Comparison of ENCODE assay signal across 37 cellular contexts in genomic region chrX:70041993-70042392, GRCh38. TPM values are rescaled to one million over a fixed set of nuclear protein-coding genes. Genes with fewer than 3 reads are reported as not detected.
"Had no signal": no experiment of that assay in that cellular context is flagged by ENCODE, and none has a peak within 500 bp of the region (broad histone marks: within the 10 kb centered on the region; RNA-seq: fewer than 3 reads in every experiment).

No MANE protein-coding gene starts in this region.

- H3K36me3 Mint-ChIP-seq: activated CD8-positive, alpha-beta memory T cell treated with anti-CD3 and anti-CD28 coated beads, Interleukin-2, amount 10 ng/mL, durations not matched to agents 7 days and 5 days; activated naive CD4-positive, alpha-beta T cell treated with anti-CD3 and anti-CD28 coated beads, Interleukin-2, amount 10 ng/mL, durations not matched to agents 7 days and 5 days; activated naive CD4-positive, alpha-beta T cell treated with anti-CD3 and anti-CD28 coated beads, Interleukin-2, amount 50 U/mL, for 24 hours; activated naive CD8-positive, alpha-beta T cell; activated naive CD8-positive, alpha-beta T cell treated with anti-CD3 and anti-CD28 coated beads, Interleukin-2, amount 10 ng/mL, durations not matched to agents 7 days and 5 days; WTC11 had no signal

- H3K4me1 Mint-ChIP-seq: activated CD4-positive, alpha-beta memory T cell treated with anti-CD3 and anti-CD28 coated beads, Interleukin-2, amount 10 ng/mL, durations not matched to agents 7 days and 5 days; activated CD4-positive, alpha-beta T cell treated with anti-CD3 and anti-CD28 coated beads for 36 hours; activated CD4-positive, alpha-beta T cell treated with anti-CD3 and anti-CD28 coated beads, Interleukin-2, amount 10 ng/mL, durations not matched to agents 7 days and 5 days; activated CD8-positive, alpha-beta memory T cell treated with anti-CD3 and anti-CD28 coated beads, Interleukin-2, amount 10 ng/mL, durations not matched to agents 7 days and 5 days; activated naive CD4-positive, alpha-beta T cell treated with anti-CD3 and anti-CD28 coated beads, Interleukin-2, amount 10 ng/mL, durations not matched to agents 7 days and 5 days; activated naive CD4-positive, alpha-beta T cell treated with anti-CD3 and anti-CD28 coated beads, Interleukin-2, amount 50 U/mL, for 24 hours; activated naive CD8-positive, alpha-beta T cell treated with anti-CD3 and anti-CD28 coated beads, Interleukin-2, amount 10 ng/mL, durations not matched to agents 7 days and 5 days; activated naive CD8-positive, alpha-beta T cell treated with anti-CD3 and anti-CD28 coated beads, Interleukin-2, amount 50 U/mL, for 24 hours had no signal

- ATAC-seq: activated CD4-positive, alpha-beta T cell treated with anti-CD3 and anti-CD28 coated beads for 36 hours; activated CD4-positive, CD25-positive, alpha-beta regulatory T cell treated with anti-CD3 and anti-CD28 coated beads, Interleukin-2, amount 50 U/mL, for 24 hours; activated CD8-positive, alpha-beta memory T cell treated with anti-CD3 and anti-CD28 coated beads, Interleukin-2, amount 10 ng/mL, durations not matched to agents 7 days and 5 days; activated CD8-positive, alpha-beta T cell treated with anti-CD3 and anti-CD28 coated beads, Interleukin-2, amount 10 ng/mL, durations not matched to agents 7 days and 5 days; activated naive CD8-positive, alpha-beta T cell treated with anti-CD3 and anti-CD28 coated beads, Interleukin-2, amount 50 U/mL, for 24 hours; body of pancreas; WTC11 had no signal

- H3K9me3 Mint-ChIP-seq: activated CD4-positive, alpha-beta memory T cell treated with anti-CD3 and anti-CD28 coated beads, Interleukin-2, amount 10 ng/mL, durations not matched to agents 7 days and 5 days; activated CD4-positive, alpha-beta T cell treated with anti-CD3 and anti-CD28 coated beads, Interleukin-2, amount 10 ng/mL, durations not matched to agents 7 days and 5 days; activated naive CD4-positive, alpha-beta T cell treated with anti-CD3 and anti-CD28 coated beads, Interleukin-2, amount 10 ng/mL, durations not matched to agents 7 days and 5 days; activated naive CD4-positive, alpha-beta T cell treated with anti-CD3 and anti-CD28 coated beads, Interleukin-2, amount 50 U/mL, for 24 hours; activated naive CD8-positive, alpha-beta T cell treated with anti-CD3 and anti-CD28 coated beads, Interleukin-2, amount 10 ng/mL, durations not matched to agents 7 days and 5 days; activated naive CD8-positive, alpha-beta T cell treated with anti-CD3 and anti-CD28 coated beads, Interleukin-2, amount 50 U/mL, for 24 hours; activated T-cell treated with anti-CD3 and anti-CD28 coated beads, Interleukin-2, amount 50 U/mL, for 24 hours; activated T-helper 2 cell treated with anti-CD3 and anti-CD28 coated beads, Interferon-gamma antibody, Interleukin-2, Interleukin-4, amounts not matched to agents 10 μg/mL and 5 μg/mL and 100 μg/mL, durations not matched to agents 14 hours and 24 hours and 36 hours; T-helper 1 cell treated with Interleukin-12 subunit alpha and Interleukin-12 subunit beta and Interleukin-4 antibody, amounts not matched to agents 30 μg/mL and 1 μg/mL, for 36 hours; T-helper 2 cell treated with Interferon-gamma antibody and Interleukin-4, amounts not matched to agents 5 μg/mL and 100 μg/mL, for 36 hours; WTC11 had no signal

- DNase-seq: activated CD4-positive, alpha-beta memory T cell treated with anti-CD3 and anti-CD28 coated beads, Interleukin-2, amount 10 ng/mL, durations not matched to agents 7 days and 5 days; activated CD4-positive, alpha-beta T cell treated with anti-CD3 and anti-CD28 coated beads for 1 hour; activated CD4-positive, alpha-beta T cell treated with anti-CD3 and anti-CD28 coated beads for 36 hours; activated CD4-positive, alpha-beta T cell treated with anti-CD3 and anti-CD28 coated beads for 48 hours; activated CD4-positive, alpha-beta T cell treated with anti-CD3 and anti-CD28 coated beads, Interleukin-2, amount 10 ng/mL, durations not matched to agents 7 days and 5 days; activated CD4-positive, alpha-beta T cell treated with anti-CD3 and anti-CD28 coated beads, Interleukin-2, amount 50 U/mL, for 48 hours; activated CD4-positive, CD25-positive, alpha-beta regulatory T cell; activated CD8-positive, alpha-beta memory T cell treated with anti-CD3 and anti-CD28 coated beads, Interleukin-2, amount 10 ng/mL, durations not matched to agents 7 days and 5 days; activated CD8-positive, alpha-beta memory T cell treated with anti-CD3 and anti-CD28 coated beads, Interleukin-2, amount 50 U/mL, for 48 hours; activated CD8-positive, alpha-beta T cell treated with anti-CD3 and anti-CD28 coated beads, Interleukin-2, amount 10 ng/mL, durations not matched to agents 7 days and 5 days; activated effector memory CD4-positive, alpha-beta T cell treated with Interleukin-2 at 50 U/mL for 16 hours; activated gamma-delta T cell; activated naive CD4-positive, alpha-beta T cell treated with anti-CD3 and anti-CD28 coated beads, Interleukin-2, amount 10 ng/mL, durations not matched to agents 7 days and 5 days; activated naive CD4-positive, alpha-beta T cell treated with Interleukin-2 at 50 U/mL for 16 hours; activated naive CD8-positive, alpha-beta T cell treated with anti-CD3 and anti-CD28 coated beads, Interleukin-2, amount 10 ng/mL, durations not matched to agents 7 days and 5 days; activated naive CD8-positive, alpha-beta T cell treated with anti-CD3 and anti-CD28 coated beads, Interleukin-2, amount 50 U/mL, for 24 hours; activated T-cell treated with anti-CD3 and anti-CD28 coated beads, Interleukin-2, amount 50 U/mL, for 24 hours; activated T-cell treated with anti-CD3 and anti-CD28 coated beads, Interleukin-2, amount 50 U/mL, for 48 hours; aorta; body of pancreas; brain microvascular endothelial cell; central memory CD4-positive, alpha-beta T cell; T-helper 1 cell; T-helper 2 cell; T-helper 9 cell; WERI-Rb-1 had no signal

- H3K4me3 Mint-ChIP-seq: activated CD4-positive, alpha-beta memory T cell treated with anti-CD3 and anti-CD28 coated beads, Interleukin-2, amount 10 ng/mL, durations not matched to agents 7 days and 5 days; activated CD4-positive, alpha-beta T cell treated with anti-CD3 and anti-CD28 coated beads for 36 hours; activated CD4-positive, alpha-beta T cell treated with anti-CD3 and anti-CD28 coated beads, Interleukin-2, amount 10 ng/mL, durations not matched to agents 7 days and 5 days; activated CD8-positive, alpha-beta memory T cell treated with anti-CD3 and anti-CD28 coated beads, Interleukin-2, amount 10 ng/mL, durations not matched to agents 7 days and 5 days; activated CD8-positive, alpha-beta T cell treated with anti-CD3 and anti-CD28 coated beads, Interleukin-2, amount 10 ng/mL, durations not matched to agents 7 days and 5 days; activated naive CD4-positive, alpha-beta T cell treated with anti-CD3 and anti-CD28 coated beads, Interleukin-2, amount 10 ng/mL, durations not matched to agents 7 days and 5 days; activated naive CD4-positive, alpha-beta T cell treated with anti-CD3 and anti-CD28 coated beads, Interleukin-2, amount 50 U/mL, for 24 hours; activated naive CD8-positive, alpha-beta T cell; activated naive CD8-positive, alpha-beta T cell treated with anti-CD3 and anti-CD28 coated beads, Interleukin-2, amount 10 ng/mL, durations not matched to agents 7 days and 5 days; activated naive CD8-positive, alpha-beta T cell treated with anti-CD3 and anti-CD28 coated beads, Interleukin-2, amount 50 U/mL, for 24 hours; activated T-cell treated with anti-CD3 and anti-CD28 coated beads, Interleukin-2, amount 50 U/mL, for 24 hours; T-helper 1 cell treated with Interleukin-12 subunit alpha and Interleukin-12 subunit beta and Interleukin-4 antibody, amounts not matched to agents 30 μg/mL and 1 μg/mL, for 36 hours; T-helper 2 cell treated with Interferon-gamma antibody and Interleukin-4, amounts not matched to agents 5 μg/mL and 100 μg/mL, for 36 hours; WTC11 had no signal

- H3K27ac Mint-ChIP-seq: activated CD4-positive, alpha-beta memory T cell treated with anti-CD3 and anti-CD28 coated beads, Interleukin-2, amount 10 ng/mL, durations not matched to agents 7 days and 5 days; activated CD4-positive, alpha-beta T cell treated with anti-CD3 and anti-CD28 coated beads for 36 hours; activated CD4-positive, alpha-beta T cell treated with anti-CD3 and anti-CD28 coated beads, Interleukin-2, amount 10 ng/mL, durations not matched to agents 7 days and 5 days; activated CD8-positive, alpha-beta memory T cell treated with anti-CD3 and anti-CD28 coated beads, Interleukin-2, amount 10 ng/mL, durations not matched to agents 7 days and 5 days; activated CD8-positive, alpha-beta T cell treated with anti-CD3 and anti-CD28 coated beads, Interleukin-2, amount 10 ng/mL, durations not matched to agents 7 days and 5 days; activated naive CD4-positive, alpha-beta T cell treated with anti-CD3 and anti-CD28 coated beads, Interleukin-2, amount 10 ng/mL, durations not matched to agents 7 days and 5 days; activated naive CD4-positive, alpha-beta T cell treated with anti-CD3 and anti-CD28 coated beads, Interleukin-2, amount 50 U/mL, for 24 hours; activated naive CD8-positive, alpha-beta T cell; activated naive CD8-positive, alpha-beta T cell treated with anti-CD3 and anti-CD28 coated beads, Interleukin-2, amount 10 ng/mL, durations not matched to agents 7 days and 5 days; activated naive CD8-positive, alpha-beta T cell treated with anti-CD3 and anti-CD28 coated beads, Interleukin-2, amount 50 U/mL, for 24 hours; activated T-cell treated with anti-CD3 and anti-CD28 coated beads, Interleukin-2, amount 50 U/mL, for 24 hours; activated T-helper 2 cell treated with anti-CD3 and anti-CD28 coated beads, Interferon-gamma antibody, Interleukin-2, Interleukin-4, amounts not matched to agents 10 μg/mL and 5 μg/mL and 100 μg/mL, durations not matched to agents 14 hours and 24 hours and 36 hours; T-helper 1 cell treated with Interleukin-12 subunit alpha and Interleukin-12 subunit beta and Interleukin-4 antibody, amounts not matched to agents 30 μg/mL and 1 μg/mL, for 36 hours; T-helper 2 cell treated with Interferon-gamma antibody and Interleukin-4, amounts not matched to agents 5 μg/mL and 100 μg/mL, for 36 hours; WTC11 had no signal

- H3K27ac ChIP-seq: body of pancreas, brain microvascular endothelial cell, breast epithelium, WERI-Rb-1 had no signal

- H3K27me3 Mint-ChIP-seq: activated CD4-positive, alpha-beta T cell treated with anti-CD3 and anti-CD28 coated beads for 36 hours; activated CD4-positive, alpha-beta T cell treated with anti-CD3 and anti-CD28 coated beads, Interleukin-2, amount 10 ng/mL, durations not matched to agents 7 days and 5 days; activated naive CD4-positive, alpha-beta T cell treated with anti-CD3 and anti-CD28 coated beads, Interleukin-2, amount 50 U/mL, for 24 hours; activated naive CD8-positive, alpha-beta T cell; activated naive CD8-positive, alpha-beta T cell treated with anti-CD3 and anti-CD28 coated beads, Interleukin-2, amount 10 ng/mL, durations not matched to agents 7 days and 5 days; activated naive CD8-positive, alpha-beta T cell treated with anti-CD3 and anti-CD28 coated beads, Interleukin-2, amount 50 U/mL, for 24 hours had no signal

RNA-seq across cellular contexts. Expression of gene AWAT2, which starts 7.7 kb away (rescaled TPM):
- total RNA-seq: activated CD4-positive, alpha-beta memory T cell treated with anti-CD3 and anti-CD28 coated beads, Interleukin-2, amount 10 ng/mL, durations not matched to agents 7 days and 5 days; activated CD4-positive, alpha-beta T cell treated with anti-CD3 and anti-CD28 coated beads for 36 hours; activated CD4-positive, alpha-beta T cell treated with anti-CD3 and anti-CD28 coated beads, Interleukin-2, amount 10 ng/mL, durations not matched to agents 7 days and 5 days; activated CD8-positive, alpha-beta memory T cell treated with anti-CD3 and anti-CD28 coated beads, Interleukin-2, amount 10 ng/mL, durations not matched to agents 7 days and 5 days; activated CD8-positive, alpha-beta T cell treated with anti-CD3 and anti-CD28 coated beads, Interleukin-2, amount 10 ng/mL, durations not matched to agents 7 days and 5 days; activated naive CD8-positive, alpha-beta T cell treated with anti-CD3 and anti-CD28 coated beads, Interleukin-2, amount 10 ng/mL, durations not matched to agents 7 days and 5 days; activated T-helper 2 cell treated with anti-CD3 and anti-CD28 coated beads, Interferon-gamma antibody, Interleukin-2, Interleukin-4, amounts not matched to agents 10 μg/mL and 5 μg/mL and 100 μg/mL, durations not matched to agents 14 hours and 24 hours and 36 hours; aorta; astrocyte; body of pancreas; breast epithelium; cardiac septum; cerebellum; WTC11 had no signal

RNA-seq across cellular contexts. Expression of gene OTUD6A, which starts 20.3 kb away (rescaled TPM):
- total RNA-seq: activated CD4-positive, alpha-beta memory T cell treated with anti-CD3 and anti-CD28 coated beads, Interleukin-2, amount 10 ng/mL, durations not matched to agents 7 days and 5 days; activated CD4-positive, alpha-beta T cell treated with anti-CD3 and anti-CD28 coated beads for 36 hours; activated CD4-positive, alpha-beta T cell treated with anti-CD3 and anti-CD28 coated beads, Interleukin-2, amount 10 ng/mL, durations not matched to agents 7 days and 5 days; activated CD8-positive, alpha-beta memory T cell treated with anti-CD3 and anti-CD28 coated beads, Interleukin-2, amount 10 ng/mL, durations not matched to agents 7 days and 5 days; activated CD8-positive, alpha-beta T cell treated with anti-CD3 and anti-CD28 coated beads, Interleukin-2, amount 10 ng/mL, durations not matched to agents 7 days and 5 days; activated naive CD8-positive, alpha-beta T cell treated with anti-CD3 and anti-CD28 coated beads, Interleukin-2, amount 10 ng/mL, durations not matched to agents 7 days and 5 days; activated T-helper 2 cell treated with anti-CD3 and anti-CD28 coated beads, Interferon-gamma antibody, Interleukin-2, Interleukin-4, amounts not matched to agents 10 μg/mL and 5 μg/mL and 100 μg/mL, durations not matched to agents 14 hours and 24 hours and 36 hours; aorta; astrocyte; body of pancreas; breast epithelium; cardiac septum; cerebellum had no signal
